In the genomic region with DNA sequence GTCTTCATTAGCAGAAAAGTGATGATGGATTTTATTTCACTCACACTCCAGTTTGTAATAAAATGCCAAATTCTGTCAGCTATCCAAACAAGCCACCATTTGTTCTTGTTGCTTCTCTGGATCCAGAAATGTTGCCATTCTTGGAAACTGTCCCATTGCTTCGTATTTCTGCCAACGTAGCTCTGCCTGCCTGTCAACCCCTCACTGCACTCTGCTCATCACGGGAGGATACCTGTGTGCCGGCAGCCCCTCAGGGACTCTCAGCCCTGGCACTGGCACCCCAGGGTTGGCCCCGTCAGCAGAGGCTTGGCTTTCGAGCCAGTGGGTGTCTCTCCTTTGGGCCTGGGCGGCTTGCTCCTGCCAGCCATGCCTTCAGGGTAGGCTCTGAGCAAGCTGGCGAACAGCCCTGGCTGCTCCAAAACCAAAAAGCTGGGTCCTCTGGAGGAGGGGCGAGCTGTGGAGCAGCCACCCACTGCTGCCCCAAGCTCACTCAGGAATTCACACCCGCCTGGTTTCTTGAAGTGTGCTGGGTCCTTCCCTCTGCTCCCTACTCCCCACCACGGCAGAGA, we compare ENCODE assay signal across 1 cellular context.
TF ChIP-seq lines count a peak whose summit lies in the region.

No MANE protein-coding gene starts in this region.

TF ChIP-seq in WTC11, 78 proteins besides CTCF, POLR2A, EP300 and RAD21:
- no peak for TF ChIP-seq MXD4 (CRISPR knock-in tag; IDR thresholded peaks at IDR 0.05; ENCODE audit: borderline replicate concordance)
